9 cellular contexts compared by ENCODE assay signal in the genomic region with DNA sequence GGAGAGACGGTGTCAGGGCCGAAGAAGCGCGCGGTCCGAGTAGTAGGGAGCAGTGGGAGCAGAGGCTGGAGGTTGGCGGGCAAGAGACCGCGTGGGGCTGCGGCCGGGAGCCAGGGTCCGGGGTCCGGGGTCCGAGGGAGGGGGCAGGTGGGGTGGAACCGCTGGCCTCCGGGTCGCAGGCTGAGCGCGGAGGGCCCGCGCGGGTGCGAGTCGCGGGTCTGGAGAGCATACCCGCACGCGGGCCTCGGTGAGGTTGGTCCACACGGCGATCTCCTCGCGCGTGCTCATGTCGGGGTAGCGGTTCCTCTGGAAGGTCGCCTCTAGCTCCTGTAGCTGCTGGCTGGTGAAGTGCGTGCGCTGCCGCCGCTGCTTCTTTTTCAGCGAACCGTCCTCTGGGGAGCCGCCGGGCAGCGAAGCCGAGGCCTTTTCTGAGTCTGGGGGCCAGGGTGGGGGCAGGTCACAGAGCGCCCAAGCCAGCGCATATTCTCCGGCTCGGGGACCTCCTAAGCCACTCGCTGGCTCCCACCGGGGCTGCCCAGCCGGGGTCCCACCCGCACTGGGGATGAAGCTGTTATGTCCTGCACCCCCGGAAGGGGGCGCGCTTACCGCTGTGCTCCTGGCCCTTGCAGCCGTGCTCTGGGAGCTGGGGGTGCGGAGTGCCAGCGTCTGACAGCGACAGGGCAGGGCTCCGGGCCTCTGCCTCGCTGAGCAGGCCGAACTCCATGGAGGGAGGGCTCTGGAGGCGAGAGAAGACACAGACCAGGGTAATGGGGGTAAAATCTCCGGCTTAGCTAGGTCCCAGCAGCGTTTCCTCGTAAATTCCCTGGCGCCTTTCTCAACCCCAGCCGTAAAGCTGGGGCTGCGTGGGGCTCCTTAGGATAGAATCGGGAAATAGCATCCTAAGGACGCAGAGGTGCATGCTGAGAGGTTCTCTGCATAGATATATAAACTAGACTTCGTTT. TPM values are rescaled to one million over a fixed set of nuclear protein-coding genes. Genes with fewer than 3 reads are reported as not detected.
A peak's percentile ranks its signal among the peaks of the same experiment; 100 is the strongest.
DNase-seq lines count a peak whose midpoint lies in the region; ATAC-seq, FAIRE-seq and TF ChIP-seq lines count a peak whose summit lies in the region.
"Had no signal": no experiment of that assay in that cellular context is flagged by ENCODE, and none has a peak within 500 bp of the region (broad histone marks: within the 10 kb centered on the region; RNA-seq: fewer than 3 reads in every experiment).

No MANE protein-coding gene starts in this region.

- H3K9ac ChIP-seq in HUES48 (ENCODE audit: low read depth, low read length): no peak overlapping the region
- H3K9ac ChIP-seq in GM12878 (ENCODE audit: control insufficient read depth, insufficient read depth, low read length): no peak overlapping the region

- in situ Hi-C loops in GM12878 (cut with MboI): no loop called here

- H4K20me1 ChIP-seq in GM12878 (ENCODE audit: control insufficient read depth, insufficient read depth): no peaks in the 10 kb centered on the region

- H3K36me3 ChIP-seq in HUES48 (ENCODE audit: control insufficient read depth, insufficient read depth, low read length): no peaks in the 10 kb centered on the region
- no peaks in the 10 kb centered on the region for H3K36me3 ChIP-seq in GM12878 (ENCODE audit: control insufficient read depth in 2 of 2, insufficient read depth in 2 of 2, low read length in 1 of 2)

- H3K4me3 ChIP-seq in HUES48 (ENCODE audit: low read depth, low read length): peak overlapping the region; percentile 64
- peak overlapping the region; percentile 64 for H3K4me3 ChIP-seq in GM12878

- CTCF ChIA-PET in GM12878 (lab: Yijun Ruan, JAX): interaction anchor here (0.6 to 15.4 kb wide), 38 partner anchors 8 to 365 kb away, joined by 3 to 632 read pairs (median 8); partner anchors contain the start of genes FBXL15, GBF1, NFKB2 and SUFU

- RAD21 ChIA-PET in GM12878 (lab: Charles Lee; ENCODE audit: unreplicated experiment): interaction anchor here (0.6 to 13.1 kb wide), 24 partner anchors 11 to 351 kb away, joined by 3 to 256 read pairs (median 6); partner anchors contain the start of genes FBXL15 and NFKB2

- peaks cover 4% of the 10 kb centered on the region; the same call in 1 of the 2 replicates for H3K4me1 ChIP-seq in HUES48 (ENCODE audit: control insufficient read depth, insufficient read depth, low read length)
- H3K4me1 ChIP-seq in GM12878 (ENCODE audit: control insufficient read depth, insufficient read depth, low read length): peaks cover 10% of the 10 kb centered on the region

- H3K27me3 ChIP-seq in HUES48 (ENCODE audit: control insufficient read depth, insufficient read depth, low read length) (peaks cover 96% of the 10 kb centered on the region), GM12878 (replicated peaks in 1 of 2; ENCODE audit: control insufficient read depth in 2 of 2, insufficient read depth in 2 of 2, low read length in 1 of 2) (peaks cover 5 to 11% of the 10 kb centered on the region in 2 experiments; a peak in 3 of 4 replicates)

- H2AFZ ChIP-seq in GM12878 (ENCODE audit: control insufficient read depth, low read depth, low read length): peak overlapping the region; percentile 64; the same call in 1 of the 2 replicates

- POLR2A ChIA-PET in GM12878 (lab: Charles Lee): interaction anchor here (1.0 to 1.4 kb wide), 2 partner anchors 54 to 110 kb away, joined by 4 read pairs; no protein-coding TSS in a partner anchor

- intact Hi-C loops in GM12878 (cut with micrococcal nuclease; ENCODE audit: unreplicated experiment): loop anchor here (1.0 to 5.0 kb wide), 3 partner anchors 121 to 351 kb away; no protein-coding TSS in a partner anchor

- H3K9me3 ChIP-seq in HUES48 (ENCODE audit: control insufficient read depth, insufficient read depth, low read length): no peaks in the 10 kb centered on the region
- no peaks in the 10 kb centered on the region for H3K9me3 ChIP-seq in GM12878 (replicated peaks; ENCODE audit: control insufficient read depth, insufficient read depth, low read length)

- WGBS in GM12878 (ENCODE audit: insufficient coverage, insufficient replicate concordance, low lambda C conversion rate, missing lambda C conversion rate): 15% methylated on average over 54 of the region's 76 CpGs

- H3K4me2 ChIP-seq in GM12878 (ENCODE audit: control insufficient read depth, insufficient read depth): peak overlapping the region; percentile 89

- no peaks in the 10 kb centered on the region for H3K79me2 ChIP-seq in GM12878 (ENCODE audit: control insufficient read depth, insufficient read depth, low read length)

- peak; percentile 76 to 90 (median 80) for TF ChIP-seq CTCF in GM12878 (IDR thresholded peaks at IDR 0.05 in 2 of 3, conservative IDR thresholded peaks at IDR 0.05 in 1 of 3; ENCODE audit: control insufficient read depth in 2 of 3, extremely low read depth in 1 of 3, insufficient read depth in 1 of 3, low read depth in 3 of 3, low read length in 3 of 3)

- SMC1A ChIA-PET in GM12878 (lab: Charles Lee; ENCODE audit: uncharacterized antibody, unreplicated experiment): interaction anchor here (0.5 to 12.2 kb wide), 16 partner anchors 8 to 352 kb away, joined by 3 to 231 read pairs (median 6); partner anchors contain the start of genes ACTR1A and GBF1

- no peak overlapping the region for H3K27ac ChIP-seq in HUES48 (ENCODE audit: low read depth, low read length)
- no peak overlapping the region for H3K27ac ChIP-seq in GM12878 (ENCODE audit: control insufficient read depth, insufficient read depth)

- TF ChIP-seq POLR2A in GM12878 (IDR thresholded peaks at IDR 0.05; ENCODE audit: low read depth, low read length): no peak

- TF ChIP-seq EP300 in GM12878 (IDR thresholded peaks at IDR 0.05; ENCODE audit: borderline replicate concordance in 1 of 2, control insufficient read depth in 1 of 2, low read depth in 2 of 2, low read length in 2 of 2): no peak

- BruUV-seq in GM12878 (replicated peaks; lab: Mats Ljungman, UMichigan): no TSS peak

- ATAC-seq in GM12878: peak; percentile 77

- FAIRE-seq in GM12878 (lab: Jason Lieb, UNC): no peak

- TF ChIP-seq RAD21 in GM12878 (IDR thresholded peaks at IDR 0.05; ENCODE audit: insufficient read depth, low read depth, low read length): peak; percentile 55; the same call in 1 of the 2 replicates

- DNase-seq in CD1c-positive myeloid dendritic cell (ENCODE audit: extremely low spot score): peak; percentile 74
- DNase-seq in T-helper 2 cell: peak; percentile 53 to 73 (median 60)
- no peak for DNase-seq in GM12878 (ENCODE audit: low read depth, low spot score)
- peak; percentile 78 for DNase-seq in islet precursor cell
- DNase-seq in stimulated activated CD4-positive, alpha-beta T cell treated with anti-CD3 and anti-CD28 coated beads, Interleukin-4, amount 100 ng/mL, for 48 hours (ENCODE audit: low read depth in 2 of 2): peak; percentile 71 to 74
- DNase-seq in dedifferentiated amniotic fluid mesenchymal stem cell (ENCODE audit: extremely low spot score): no peak
- DNase-seq in hippocampal formation (lab: John Stamatoyannopoulos, UW): no peak

RNA-seq across cellular contexts. Expression of gene ELOVL3, which starts 5.5 kb away (rescaled TPM):
- total RNA-seq in GM12878 (2013; cell fraction: nucleolus; rRNA removed): not detected in 2 replicates
- total RNA-seq in GM12878 (2014; rRNA removed): 0.11 TPM in 1 of 2 replicates, not detected in the other
- total RNA-seq in GM12878 (2014; rRNA removed; fragmentation: Illumina TruSeq; extraction: Trizol): not detected in 2 replicates
- total RNA-seq in GM12878 (2021): not detected in 2 replicates
- polyA plus RNA-seq in GM12878 (2011; ENCODE audit: low read depth): not detected
- polyA plus RNA-seq in GM12878 (2011; rRNA removed): 0.09 and 0.10 TPM in 2 replicates
- 0.08 and 0.09 TPM in 2 replicates for polyA plus RNA-seq in GM12878 (2011; cell fraction: cytosol; rRNA removed)
- polyA plus RNA-seq in GM12878 (2011; cell fraction: nucleus; rRNA removed): 0.07 TPM in 1 of 2 replicates, not detected in the other
- 0.08 TPM in 1 of 2 replicates, not detected in the other for polyA plus RNA-seq in GM12878 (2012)
- not detected in 2 replicates for polyA plus RNA-seq in GM12878 (2014; fragmentation: Illumina TruSeq; extraction: Trizol)
- not detected for polyA plus RNA-seq in GM12878 (2014; fragmentation: Nextera tagmentation; extraction: Ambion mirVana)
- polyA plus RNA-seq in GM12878 (2014; rRNA removed): 0.09 TPM in 1 of 2 replicates, not detected in the other
- polyA plus RNA-seq in GM12878 (2016; fragmentation: Nextera tagmentation; extraction: Ambion mirVana): under 1 TPM in 1 of 2 experiments, not detected in 1; 0.18 TPM
- polyA minus RNA-seq in GM12878 (2011; rRNA and poly(A)+ RNA removed): not detected in 2 replicates
- not detected in 2 replicates for polyA minus RNA-seq in GM12878 (2011; cell fraction: cytosol; rRNA and poly(A)+ RNA removed)
- not detected in 2 replicates for polyA minus RNA-seq in GM12878 (2011; cell fraction: nucleus; rRNA and poly(A)+ RNA removed)

RNA-seq across cellular contexts. Expression of gene PITX3, which starts 9.7 kb away (rescaled TPM):
- not detected in 2 replicates for total RNA-seq in GM12878 (2013; cell fraction: nucleolus; rRNA removed)
- total RNA-seq in GM12878 (2014; rRNA removed): not detected in 2 replicates
- not detected in 2 replicates for total RNA-seq in GM12878 (2014; rRNA removed; fragmentation: Illumina TruSeq; extraction: Trizol)
- total RNA-seq in GM12878 (2021): not detected in 2 replicates
- polyA plus RNA-seq in GM12878 (2011; ENCODE audit: low read depth): not detected
- polyA plus RNA-seq in GM12878 (2011; rRNA removed): not detected in 2 replicates
- polyA plus RNA-seq in GM12878 (2011; cell fraction: cytosol; rRNA removed): not detected in 2 replicates
- polyA plus RNA-seq in GM12878 (2011; cell fraction: nucleus; rRNA removed): not detected in 2 replicates
- polyA plus RNA-seq in GM12878 (2012): not detected in 2 replicates
- not detected in 2 replicates for polyA plus RNA-seq in GM12878 (2014; fragmentation: Illumina TruSeq; extraction: Trizol)
- not detected for polyA plus RNA-seq in GM12878 (2014; fragmentation: Nextera tagmentation; extraction: Ambion mirVana)
- not detected in 2 replicates for polyA plus RNA-seq in GM12878 (2014; rRNA removed)
- polyA plus RNA-seq in GM12878 (2016; fragmentation: Nextera tagmentation; extraction: Ambion mirVana): not detected
- polyA minus RNA-seq in GM12878 (2011; rRNA and poly(A)+ RNA removed): not detected in 2 replicates
- polyA minus RNA-seq in GM12878 (2011; cell fraction: cytosol; rRNA and poly(A)+ RNA removed): not detected in 2 replicates
- not detected in 2 replicates for polyA minus RNA-seq in GM12878 (2011; cell fraction: nucleus; rRNA and poly(A)+ RNA removed)
- total RNA-seq: subcutaneous adipose tissue had no signal

RNA-seq across cellular contexts. Expression of gene GBF1, which starts 13.7 kb away (rescaled TPM):
- total RNA-seq in GM12878 (2013; cell fraction: nucleolus; rRNA removed): 47.9 and 50.1 TPM in 2 replicates
- total RNA-seq in GM12878 (2014; rRNA removed): 21.4 and 23.0 TPM in 2 replicates
- total RNA-seq in GM12878 (2014; rRNA removed; fragmentation: Illumina TruSeq; extraction: Trizol): 13.3 and 13.8 TPM in 2 replicates
- total RNA-seq in GM12878 (2021): 38.8 and 42.0 TPM in 2 replicates
- polyA plus RNA-seq in GM12878 (2011; ENCODE audit: low read depth): 23.0 TPM
- 6.5 and 20.7 TPM in 2 replicates for polyA plus RNA-seq in GM12878 (2011; rRNA removed)
- polyA plus RNA-seq in GM12878 (2011; cell fraction: cytosol; rRNA removed): 15.0 and 20.8 TPM in 2 replicates
- 46.7 and 52.1 TPM in 2 replicates for polyA plus RNA-seq in GM12878 (2011; cell fraction: nucleus; rRNA removed)
- polyA plus RNA-seq in GM12878 (2012): 29.0 and 31.0 TPM in 2 replicates
- polyA plus RNA-seq in GM12878 (2014; fragmentation: Illumina TruSeq; extraction: Trizol): 25.5 and 30.4 TPM in 2 replicates
- polyA plus RNA-seq in GM12878 (2014; fragmentation: Nextera tagmentation; extraction: Ambion mirVana): 1 to 10 TPM in 1 of 2 experiments, under 1 TPM in 1; 0.82 to 1.2 TPM
- polyA plus RNA-seq in GM12878 (2014; rRNA removed): 19.6 and 24.3 TPM in 2 replicates
- polyA plus RNA-seq in GM12878 (2016; fragmentation: Nextera tagmentation; extraction: Ambion mirVana): 10 to 100 TPM; 29.5 to 35.6 TPM
- polyA minus RNA-seq in GM12878 (2011; rRNA and poly(A)+ RNA removed): 30.3 and 46.3 TPM in 2 replicates
- polyA minus RNA-seq in GM12878 (2011; cell fraction: cytosol; rRNA and poly(A)+ RNA removed): 16.7 and 19.4 TPM in 2 replicates
- polyA minus RNA-seq in GM12878 (2011; cell fraction: nucleus; rRNA and poly(A)+ RNA removed): 38.2 and 44.3 TPM in 2 replicates

Comparison
In these comparisons a context has a peak if more than half of its experiments do, and no peak if none do; other contexts are left out.
1. DNase-seq: peak in CD1c-positive myeloid dendritic cell (single experiment), T-helper 2 cell (5 of 5), islet precursor cell (single experiment) and stimulated activated CD4-positive, alpha-beta T cell treated with anti-CD3 and anti-CD28 coated beads, Interleukin-4, amount 100 ng/mL, for 48 hours (2 of 2); none in GM12878 (single experiment), dedifferentiated amniotic fluid mesenchymal stem cell (single experiment) and hippocampal formation (0 of 2).